ENCODE assay signal across 22 cellular contexts in genomic region chr7:141294122-141294829, GRCh38.
"Had no signal": no experiment of that assay in that cellular context is flagged by ENCODE, and none has a peak within 500 bp of the region (broad histone marks: within the 10 kb centered on the region; RNA-seq: fewer than 3 reads in every experiment).

No MANE protein-coding gene starts in this region.

- H3K9me3 Mint-ChIP-seq: activated naive CD4-positive, alpha-beta T cell treated with anti-CD3 and anti-CD28 coated beads, Interleukin-2, amount 50 U/mL, for 24 hours; activated naive CD8-positive, alpha-beta T cell treated with anti-CD3 and anti-CD28 coated beads, Interleukin-2, amount 50 U/mL, for 24 hours; activated T-helper 2 cell treated with anti-CD3 and anti-CD28 coated beads, Interferon-gamma antibody, Interleukin-2, Interleukin-4, amounts not matched to agents 10 μg/mL and 5 μg/mL and 100 μg/mL, durations not matched to agents 14 hours and 24 hours and 36 hours; dendritic cell treated with granulocyte-macrophage colony-stimulating factor and Interleukin-4, amounts not matched to agents 40 ng/mL and 50 ng/mL, for 4 days; endodermal cell; nephron had no signal

- H3K4me1 ChIP-seq: breast epithelium, pancreas, suprapubic skin, tibial nerve had no signal

- H3K36me3 Mint-ChIP-seq: activated CD8-positive, alpha-beta memory T cell treated with anti-CD3 and anti-CD28 coated beads, Interleukin-2, amount 10 ng/mL, durations not matched to agents 7 days and 5 days; activated naive CD4-positive, alpha-beta T cell treated with anti-CD3 and anti-CD28 coated beads, Interleukin-2, amount 50 U/mL, for 24 hours had no signal

- H3K4me1 Mint-ChIP-seq: activated CD4-positive, alpha-beta T cell treated with anti-CD3 and anti-CD28 coated beads for 36 hours; activated CD8-positive, alpha-beta memory T cell treated with anti-CD3 and anti-CD28 coated beads, Interleukin-2, amount 10 ng/mL, durations not matched to agents 7 days and 5 days; activated naive CD8-positive, alpha-beta T cell treated with anti-CD3 and anti-CD28 coated beads, Interleukin-2, amount 50 U/mL, for 24 hours; nephron had no signal

- ATAC-seq: activated CD4-positive, alpha-beta T cell treated with anti-CD3 and anti-CD28 coated beads for 36 hours; activated CD8-positive, alpha-beta memory T cell treated with anti-CD3 and anti-CD28 coated beads, Interleukin-2, amount 10 ng/mL, durations not matched to agents 7 days and 5 days; activated CD8-positive, alpha-beta T cell treated with anti-CD3 and anti-CD28 coated beads, Interleukin-2, amount 10 ng/mL, durations not matched to agents 7 days and 5 days; activated naive CD8-positive, alpha-beta T cell treated with anti-CD3 and anti-CD28 coated beads, Interleukin-2, amount 50 U/mL, for 24 hours; esophagus mucosa; pancreas had no signal

- DNase-seq: activated CD4-positive, alpha-beta T cell treated with anti-CD3 and anti-CD28 coated beads for 36 hours; activated CD4-positive, CD25-positive, alpha-beta regulatory T cell; activated CD8-positive, alpha-beta memory T cell treated with anti-CD3 and anti-CD28 coated beads, Interleukin-2, amount 10 ng/mL, durations not matched to agents 7 days and 5 days; activated CD8-positive, alpha-beta T cell treated with anti-CD3 and anti-CD28 coated beads, Interleukin-2, amount 10 ng/mL, durations not matched to agents 7 days and 5 days; activated naive CD8-positive, alpha-beta T cell treated with anti-CD3 and anti-CD28 coated beads, Interleukin-2, amount 50 U/mL, for 24 hours; activated T-cell treated with anti-CD3 and anti-CD28 coated beads, Interleukin-2, amount 50 U/mL, for 48 hours; central memory CD4-positive, alpha-beta T cell; endodermal cell; foreskin fibroblast; heart right ventricle; pancreas; stimulated activated naive CD4-positive, alpha-beta T cell had no signal

- H3K36me3 ChIP-seq: breast epithelium, heart right ventricle, pancreas, right atrium auricular region, suprapubic skin, tibial nerve had no signal

- FAIRE-seq: pancreas had no signal

- H3K27ac ChIP-seq: breast epithelium, heart right ventricle, pancreas, right atrium auricular region, suprapubic skin, tibial nerve had no signal

- H3K4me3 ChIP-seq: breast epithelium, heart right ventricle, pancreas, right atrium auricular region, suprapubic skin, tibial nerve had no signal

- H3K4me3 Mint-ChIP-seq: activated CD4-positive, alpha-beta T cell treated with anti-CD3 and anti-CD28 coated beads for 36 hours; activated CD8-positive, alpha-beta memory T cell treated with anti-CD3 and anti-CD28 coated beads, Interleukin-2, amount 10 ng/mL, durations not matched to agents 7 days and 5 days; activated CD8-positive, alpha-beta T cell treated with anti-CD3 and anti-CD28 coated beads, Interleukin-2, amount 10 ng/mL, durations not matched to agents 7 days and 5 days; activated naive CD4-positive, alpha-beta T cell treated with anti-CD3 and anti-CD28 coated beads, Interleukin-2, amount 50 U/mL, for 24 hours; activated naive CD8-positive, alpha-beta T cell treated with anti-CD3 and anti-CD28 coated beads, Interleukin-2, amount 50 U/mL, for 24 hours; dendritic cell treated with granulocyte-macrophage colony-stimulating factor and Interleukin-4, amounts not matched to agents 40 ng/mL and 50 ng/mL, for 4 days; endodermal cell; memory B cell; nephron had no signal

- H3K27ac Mint-ChIP-seq: activated CD4-positive, alpha-beta T cell treated with anti-CD3 and anti-CD28 coated beads for 36 hours; activated CD8-positive, alpha-beta memory T cell treated with anti-CD3 and anti-CD28 coated beads, Interleukin-2, amount 10 ng/mL, durations not matched to agents 7 days and 5 days; activated CD8-positive, alpha-beta T cell treated with anti-CD3 and anti-CD28 coated beads, Interleukin-2, amount 10 ng/mL, durations not matched to agents 7 days and 5 days; activated naive CD4-positive, alpha-beta T cell treated with anti-CD3 and anti-CD28 coated beads, Interleukin-2, amount 50 U/mL, for 24 hours; activated naive CD8-positive, alpha-beta T cell treated with anti-CD3 and anti-CD28 coated beads, Interleukin-2, amount 50 U/mL, for 24 hours; activated T-helper 2 cell treated with anti-CD3 and anti-CD28 coated beads, Interferon-gamma antibody, Interleukin-2, Interleukin-4, amounts not matched to agents 10 μg/mL and 5 μg/mL and 100 μg/mL, durations not matched to agents 14 hours and 24 hours and 36 hours; dendritic cell treated with granulocyte-macrophage colony-stimulating factor and Interleukin-4, amounts not matched to agents 40 ng/mL and 50 ng/mL, for 4 days; endodermal cell; memory B cell; nephron had no signal

- H3K27me3 Mint-ChIP-seq: dendritic cell treated with granulocyte-macrophage colony-stimulating factor and Interleukin-4, amounts not matched to agents 40 ng/mL and 50 ng/mL, for 4 days had no signal

- H3K27me3 ChIP-seq: breast epithelium, heart right ventricle, pancreas, right atrium auricular region, suprapubic skin, tibial nerve had no signal

- H3K9me3 ChIP-seq: breast epithelium, heart right ventricle, pancreas, right atrium auricular region, suprapubic skin, tibial nerve had no signal
